Comparison of ENCODE assay signal across 22 cellular contexts in genomic region chr7:148336411-148336810, GRCh38.
"Had no signal": no experiment of that assay in that cellular context is flagged by ENCODE, and none has a peak within 500 bp of the region (broad histone marks: within the 10 kb centered on the region; RNA-seq: fewer than 3 reads in every experiment).

No MANE protein-coding gene starts in this region.

- H3K36me3 ChIP-seq: sigmoid colon, spleen, thoracic aorta had no signal

- H3K4me3 ChIP-seq: body of pancreas, coronary artery, sigmoid colon, spleen, thoracic aorta had no signal

- H3K4me3 Mint-ChIP-seq: activated B cell treated with CpG ODN at 0.5 μM for 24 hours; activated CD4-positive, alpha-beta memory T cell treated with anti-CD3 and anti-CD28 coated beads for 36 hours; activated naive CD8-positive, alpha-beta T cell; activated T-helper 1 cell treated with anti-CD3 and anti-CD28 coated beads, Interleukin-12 subunit alpha, Interleukin-12 subunit beta, Interleukin-2, Interleukin-4 antibody, amounts not matched to agents 30 ng/mL and 10 ng/mL and 1 ng/mL, durations not matched to agents 14 hours and 24 hours and 36 hours; central memory CD8-positive, alpha-beta T cell; nephron; stimulated activated memory B cell treated with anti-CD40 and anti-IgM and Interleukin-4, amounts not matched to agents 10 μg/mL and 1 μg/mL and 100 μg/mL, for 72 hours had no signal

- H3K9me3 ChIP-seq: body of pancreas, sigmoid colon, spleen, thoracic aorta had no signal

- DNase-seq: activated B cell treated with CpG ODN at 0.5 μM for 24 hours; activated CD4-positive, alpha-beta memory T cell treated with anti-CD3 and anti-CD28 coated beads for 36 hours; activated CD4-positive, alpha-beta T cell treated with anti-CD3 and anti-CD28 coated beads for 4 hours; activated gamma-delta T cell treated with Interleukin-2 at 50 U/mL for 16 hours; activated T-cell treated with anti-CD3 and anti-CD28 coated beads for 4 hours; body of pancreas; effector CD4-positive, alpha-beta T cell; foreskin melanocyte; glutamatergic neuron; nucleus accumbens; sigmoid colon; spleen; stimulated activated CD4-positive, alpha-beta T cell treated with anti-CD3 and anti-CD28 coated beads, Interleukin-4, amount 100 ng/mL, for 4 hours; T-helper 1 cell; T-helper 9 cell had no signal

- H3K36me3 Mint-ChIP-seq: activated CD4-positive, alpha-beta memory T cell treated with anti-CD3 and anti-CD28 coated beads for 36 hours; activated naive CD8-positive, alpha-beta T cell had no signal

- H3K27me3 ChIP-seq: body of pancreas had no signal

- H3K27ac Mint-ChIP-seq: activated B cell treated with CpG ODN at 0.5 μM for 24 hours; activated CD4-positive, alpha-beta memory T cell treated with anti-CD3 and anti-CD28 coated beads for 36 hours; activated naive CD8-positive, alpha-beta T cell; activated T-helper 1 cell treated with anti-CD3 and anti-CD28 coated beads, Interleukin-12 subunit alpha, Interleukin-12 subunit beta, Interleukin-2, Interleukin-4 antibody, amounts not matched to agents 30 ng/mL and 10 ng/mL and 1 ng/mL, durations not matched to agents 14 hours and 24 hours and 36 hours; stimulated activated memory B cell treated with anti-CD40 and anti-IgM and Interleukin-4, amounts not matched to agents 10 μg/mL and 1 μg/mL and 100 μg/mL, for 72 hours had no signal

- H3K27ac ChIP-seq: body of pancreas, coronary artery, sigmoid colon, spleen, thoracic aorta had no signal

- H3K9me3 Mint-ChIP-seq: activated B cell treated with CpG ODN at 0.5 μM for 24 hours; activated CD4-positive, alpha-beta memory T cell treated with anti-CD3 and anti-CD28 coated beads for 36 hours had no signal

- ATAC-seq: body of pancreas; stimulated activated memory B cell treated with anti-CD40 and anti-IgM and Interleukin-4, amounts not matched to agents 10 μg/mL and 1 μg/mL and 100 μg/mL, for 72 hours had no signal
